ENCODE assay signal across 1 cellular context in the genomic region with DNA sequence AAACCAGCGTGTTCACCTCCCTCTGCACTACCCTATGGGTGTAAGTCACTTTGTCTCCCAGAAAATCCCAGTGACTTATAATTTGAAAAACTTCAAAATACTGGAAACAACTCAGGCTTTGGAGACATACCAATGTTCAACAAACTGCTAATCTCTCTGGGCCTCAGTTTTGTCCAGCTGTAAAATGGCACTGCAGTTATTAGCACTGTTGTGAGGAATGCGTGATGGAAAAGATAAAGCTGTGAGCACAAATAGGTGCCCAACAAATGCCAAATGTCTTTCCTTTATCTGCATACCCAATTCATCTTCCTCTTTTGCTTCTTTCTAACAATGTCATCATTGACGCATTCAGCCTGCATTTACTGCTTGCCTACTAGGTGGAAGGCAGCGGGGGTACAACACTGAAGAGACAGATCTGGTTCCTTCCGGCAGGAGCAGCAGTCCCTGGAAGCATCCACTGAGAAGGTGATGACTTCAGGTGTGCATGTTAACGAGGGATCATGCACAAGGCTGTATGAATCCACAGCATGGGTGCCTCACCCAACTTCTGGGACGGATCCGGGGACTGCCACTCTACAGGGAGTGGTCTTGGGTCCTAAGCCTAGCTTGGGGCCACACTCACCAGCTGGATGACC.
TF ChIP-seq lines count a peak whose summit lies in the region.

No MANE protein-coding gene starts in this region.

TF ChIP-seq in WTC11, 78 proteins besides CTCF, POLR2A, EP300 and RAD21 (continued from another document):
- TF ChIP-seq ZNF532 (CRISPR knock-in tag; IDR thresholded peaks at IDR 0.05; ENCODE audit: borderline replicate concordance) (no peak), GTF2I (CRISPR knock-in tag; conservative IDR thresholded peaks at IDR 0.05) (no peak)
